In the genomic region with DNA sequence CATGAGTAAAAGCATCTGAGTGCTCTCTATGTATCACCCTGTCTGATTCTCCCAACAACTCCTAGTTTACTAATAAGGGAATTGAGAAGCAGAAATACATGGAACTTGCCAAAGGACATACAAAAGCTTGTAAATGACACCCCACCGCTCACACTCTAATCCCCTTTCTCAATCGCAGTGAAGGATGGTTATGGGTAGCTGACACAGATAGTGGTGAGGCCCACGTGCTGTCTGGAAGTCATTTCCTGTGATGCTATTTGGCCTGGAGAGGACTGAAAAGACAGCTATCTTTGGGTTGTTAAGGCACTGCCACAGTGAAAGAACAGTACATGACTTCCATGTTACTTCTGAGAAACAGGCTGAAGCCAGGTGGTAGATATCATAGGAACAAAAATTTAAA, we compare ENCODE assay signal across 24 cellular contexts.
"Had no signal": no experiment of that assay in that cellular context is flagged by ENCODE, and none has a peak within 500 bp of the region (broad histone marks: within the 10 kb centered on the region; RNA-seq: fewer than 3 reads in every experiment).

No MANE protein-coding gene starts in this region.

- H3K4me1 ChIP-seq: colonic mucosa, left ventricle myocardium inferior, right atrium auricular region, stomach, transverse colon had no signal

- H3K4me1 Mint-ChIP-seq: endodermal cell; naive thymus-derived CD4-positive, alpha-beta T cell had no signal

- H3K4me3 Mint-ChIP-seq: endodermal cell; naive thymus-derived CD4-positive, alpha-beta T cell had no signal

- FAIRE-seq: endothelial cell of umbilical vein had no signal

- H3K27ac ChIP-seq: colonic mucosa, gastroesophageal sphincter, left ventricle myocardium inferior, ovary, right atrium auricular region, sigmoid colon, skin epidermis, stomach, thoracic aorta, transverse colon had no signal

- H3K27me3 Mint-ChIP-seq: naive thymus-derived CD4-positive, alpha-beta T cell had no signal

- H3K27ac Mint-ChIP-seq: endodermal cell; naive thymus-derived CD4-positive, alpha-beta T cell had no signal

- H3K9me3 ChIP-seq: colonic mucosa, gastroesophageal sphincter, ovary, right atrium auricular region, sigmoid colon, stomach, thoracic aorta, transverse colon had no signal

- H3K4me3 ChIP-seq: colonic mucosa, gastroesophageal sphincter, left ventricle myocardium inferior, lung, ovary, right atrium auricular region, sigmoid colon, skin epidermis, stomach, thoracic aorta, transverse colon had no signal

- H3K27me3 ChIP-seq: colonic mucosa, gastroesophageal sphincter, ovary, right atrium auricular region, sigmoid colon, stomach, transverse colon had no signal

- DNase-seq: colonic mucosa; dermis blood vessel endothelial cell; endodermal cell; erythroblast; glutamatergic neuron; kidney; left cardiac atrium; left ventricle myocardium inferior; mesendoderm; naive thymus-derived CD4-positive, alpha-beta T cell; ovary; sigmoid colon; stimulated activated CD4-positive, alpha-beta T cell treated with anti-CD3 and anti-CD28 coated beads, Interleukin-2, amount 100 ng/mL, for 24 hours; stimulated activated CD4-positive, alpha-beta T cell treated with anti-CD3 and anti-CD28 coated beads, Interleukin-4, amount 100 ng/mL, for 4 hours; stimulated activated naive CD4-positive, alpha-beta T cell; stomach; substantia nigra; transverse colon had no signal

- H3K36me3 ChIP-seq: colonic mucosa, gastroesophageal sphincter, left ventricle myocardium inferior, ovary, right atrium auricular region, sigmoid colon, stomach, thoracic aorta, transverse colon had no signal
